Comparison of ENCODE assay signal across 9 cellular contexts in genomic region chr15:23629234-23629805, GRCh38. TPM values are rescaled to one million over a fixed set of nuclear protein-coding genes. Genes with fewer than 3 reads are reported as not detected.
DNase-seq lines count a peak whose midpoint lies in the region; ATAC-seq and TF ChIP-seq lines count a peak whose summit lies in the region.
"Had no signal": no experiment of that assay in that cellular context is flagged by ENCODE, and none has a peak within 500 bp of the region (broad histone marks: within the 10 kb centered on the region; RNA-seq: fewer than 3 reads in every experiment).

No MANE protein-coding gene starts in this region.

- no peaks in the 10 kb centered on the region for H3K9me3 ChIP-seq in SU-DHL-6 (ENCODE audit: insufficient read depth, low read length)
- H3K9me3 ChIP-seq in CD8-positive, alpha-beta T cell (ENCODE audit: low read length), result no peaks in the 10 kb centered on the region

- H3K4me1 ChIP-seq in CD8-positive, alpha-beta T cell (ENCODE audit: insufficient read depth, low read length), result no peaks in the 10 kb centered on the region

- H3K9me3 Mint-ChIP-seq in CD8-positive, alpha-beta T cell, result no peaks in the 10 kb centered on the region
- H3K9me3 Mint-ChIP-seq: dendritic cell treated with granulocyte-macrophage colony-stimulating factor and Interleukin-4, amounts not matched to agents 40 ng/mL and 50 ng/mL, for 4 days had no signal

- ATAC-seq in GM21381 (IDR thresholded peaks at IDR 0.05; ENCODE audit: unreplicated experiment) (no peak), GM18502 (IDR thresholded peaks at IDR 0.05; ENCODE audit: poor library complexity, unreplicated experiment) (no peak)
- ATAC-seq in CD8-positive, alpha-beta T cell, result no peak

- no peak overlapping the region for H3K27ac ChIP-seq in C4-2B
- H3K27ac ChIP-seq in SU-DHL-6 (ENCODE audit: low read depth, low read length), result no peak overlapping the region
- H3K27ac ChIP-seq in CD8-positive, alpha-beta T cell (ENCODE audit: low read depth, low read length), result no peak overlapping the region

- TF ChIP-seq CTCF in C4-2B (conservative IDR thresholded peaks at IDR 0.05) (peak; percentile 85), SU-DHL-6 (IDR thresholded peaks at IDR 0.05; ENCODE audit: insufficient read depth, low read length, poor library complexity, severe bottlenecking) (peak; percentile 51)
- no peak for TF ChIP-seq CTCF in CD8-positive, alpha-beta T cell (IDR thresholded peaks at IDR 0.05)

- H4K20me1 ChIP-seq in SU-DHL-6 (ENCODE audit: low read depth, low read length), result no peaks in the 10 kb centered on the region

- peak; percentile 23 for DNase-seq in Jurkat, Clone E6-1 (ENCODE audit: low read depth, low spot score)
- DNase-seq in kidney tubule cell (ENCODE audit: low spot score), result peak; percentile 20
- no peak for DNase-seq in cerebellum (ENCODE audit: low spot score)
- DNase-seq in CD8-positive, alpha-beta T cell, result no peak

- H3K79me2 ChIP-seq in SU-DHL-6 (ENCODE audit: insufficient read depth, low read length), result no peaks in the 10 kb centered on the region

- H3K9ac ChIP-seq in SU-DHL-6 (ENCODE audit: low read length), result no peak overlapping the region

- H3K4me3 ChIP-seq in Jurkat, Clone E6-1 (ENCODE audit: low read length), result no peak overlapping the region
- H3K4me3 ChIP-seq in SU-DHL-6 (ENCODE audit: insufficient read depth, low read length, poor library complexity, severe bottlenecking), result no peak overlapping the region
- H3K4me3 ChIP-seq in CD8-positive, alpha-beta T cell (ENCODE audit: low read depth, low read length), result no peak overlapping the region

- H3K4me3 Mint-ChIP-seq in CD8-positive, alpha-beta T cell, result no peak overlapping the region
- H3K4me3 Mint-ChIP-seq: dendritic cell treated with granulocyte-macrophage colony-stimulating factor and Interleukin-4, amounts not matched to agents 40 ng/mL and 50 ng/mL, for 4 days had no signal

- H3F3A ChIP-seq in SU-DHL-6 (ENCODE audit: insufficient read depth), result no peaks in the 10 kb centered on the region

- CTCF ChIA-PET in CD8-positive, alpha-beta T cell (lab: Charles Lee), result interaction anchor here (1.7 kb wide), 1 partner anchor 10 kb away, joined by 4 read pairs; no protein-coding TSS in a partner anchor

- intact Hi-C loops in CD8-positive, alpha-beta T cell (cut with DNase I, micrococcal nuclease), result no loop called here

- H3K4me2 ChIP-seq in SU-DHL-6 (ENCODE audit: low read depth, low read length, poor library complexity, severe bottlenecking), result no peak overlapping the region

- H3K36me3 ChIP-seq in SU-DHL-6 (ENCODE audit: low read length), result no peaks in the 10 kb centered on the region
- no peaks in the 10 kb centered on the region for H3K36me3 ChIP-seq in CD8-positive, alpha-beta T cell (ENCODE audit: insufficient read depth, low read length)

- no peak overlapping the region for H3K27ac Mint-ChIP-seq in CD8-positive, alpha-beta T cell
- H3K27ac Mint-ChIP-seq: dendritic cell treated with granulocyte-macrophage colony-stimulating factor and Interleukin-4, amounts not matched to agents 40 ng/mL and 50 ng/mL, for 4 days had no signal

- H3K4me1 Mint-ChIP-seq in CD8-positive, alpha-beta T cell (ENCODE audit: low read depth), result no peaks in the 10 kb centered on the region

- no peak overlapping the region for H2AFZ ChIP-seq in SU-DHL-6 (ENCODE audit: low read depth, low read length, severe bottlenecking)

- POLR2A ChIA-PET in CD8-positive, alpha-beta T cell (lab: Charles Lee), result no interaction called here

- no peaks in the 10 kb centered on the region for H3K27me3 ChIP-seq in SU-DHL-6 (ENCODE audit: low read length)
- no peaks in the 10 kb centered on the region for H3K27me3 ChIP-seq in CD8-positive, alpha-beta T cell (ENCODE audit: insufficient read depth, low read length)

- no peaks in the 10 kb centered on the region for H3K36me3 Mint-ChIP-seq in CD8-positive, alpha-beta T cell

- 0 out of 2 replicates have a peak, but pooled peaks cover 3% of the 10 kb centered on the region for H3K9me2 ChIP-seq in SU-DHL-6 (replicated peaks; ENCODE audit: insufficient read depth, low read length)

- peaks cover 11% of the 10 kb centered on the region for H3K27me3 Mint-ChIP-seq in CD8-positive, alpha-beta T cell (ENCODE audit: low read depth)
- H3K27me3 Mint-ChIP-seq: dendritic cell treated with granulocyte-macrophage colony-stimulating factor and Interleukin-4, amounts not matched to agents 40 ng/mL and 50 ng/mL, for 4 days had no signal

RNA-seq across cellular contexts. Expression of gene MAGEL2, which starts 18.3 kb away (rescaled TPM):
- 1.9 TPM for polyA plus RNA-seq in Jurkat, Clone E6-1 (2012; ENCODE audit: insufficient read depth, insufficient read length)
- total RNA-seq in cerebellum, result 3.4 TPM
- not detected for total RNA-seq in CD8-positive, alpha-beta T cell

RNA-seq across cellular contexts. Expression of gene NDN, which starts 57.8 kb away (rescaled TPM):
- polyA plus RNA-seq in Jurkat, Clone E6-1 (2012; ENCODE audit: insufficient read depth, insufficient read length), result 30.6 TPM
- 76.3 TPM for total RNA-seq in cerebellum
- not detected for total RNA-seq in CD8-positive, alpha-beta T cell

Comparison
In these comparisons a context has a peak if more than half of its experiments do, and no peak if none do; other contexts are left out.
1. DNase-seq: peak in Jurkat, Clone E6-1 (single experiment) and kidney tubule cell (single experiment); none in cerebellum (single experiment) and CD8-positive, alpha-beta T cell (0 of 7).
2. RNA of gene NDN, which starts 57.8 kb away (total RNA-seq): 76.3 TPM in cerebellum (single experiment); not detected in CD8-positive, alpha-beta T cell; every median in the first group is over 10 times any median in the second.